Comparison of ENCODE assay signal across 1 cellular context in genomic region chr20:16317445-16318362, GRCh38.
TF ChIP-seq lines count a peak whose summit lies in the region.

No MANE protein-coding gene starts in this region.

TF ChIP-seq in GM12878, 131 proteins besides CTCF, POLR2A, EP300 and RAD21 (continued from another document and continues in another):
- no peak for TF ChIP-seq ZNF687 (IDR thresholded peaks at IDR 0.05)
- no peak for TF ChIP-seq RELA (IDR thresholded peaks at IDR 0.05; ENCODE audit: borderline replicate concordance, partially characterized antibody)
- no peak for TF ChIP-seq ZBTB40 (IDR thresholded peaks at IDR 0.05; ENCODE audit: borderline replicate concordance)
- TF ChIP-seq ESRRA (IDR thresholded peaks at IDR 0.05; ENCODE audit: low read length), result no peak
- peak; percentile 22; the same call in 1 of the 2 replicates for TF ChIP-seq CBFB (IDR thresholded peaks at IDR 0.05; ENCODE audit: low read depth)
- no peak for TF ChIP-seq LARP7 (IDR thresholded peaks at IDR 0.05)
- peak; percentile 79; the same call in 1 of the 2 replicates for TF ChIP-seq BCL11A (IDR thresholded peaks at IDR 0.05; ENCODE audit: low read depth, low read length)
- no peak for TF ChIP-seq SMAD1 (IDR thresholded peaks at IDR 0.05; ENCODE audit: low read depth, partially characterized antibody)
- TF ChIP-seq RFX5 (IDR thresholded peaks at IDR 0.05; ENCODE audit: low read depth, low read length), result no peak
- no peak for TF ChIP-seq ZNF384 (IDR thresholded peaks at IDR 0.05; ENCODE audit: borderline replicate concordance, low read depth, low read length)
- TF ChIP-seq RB1 (IDR thresholded peaks at IDR 0.05; ENCODE audit: borderline replicate concordance), result no peak
- no peak for TF ChIP-seq CBX3 (IDR thresholded peaks at IDR 0.05; ENCODE audit: borderline replicate concordance, low read depth)
- no peak for TF ChIP-seq CBX5 (IDR thresholded peaks at IDR 0.05; ENCODE audit: low read depth)
- TF ChIP-seq SMC3 (IDR thresholded peaks at IDR 0.05; ENCODE audit: borderline replicate concordance, low read length), result peak; percentile 4; the same call in 1 of the 2 replicates
- no peak for TF ChIP-seq SUPT20H (IDR thresholded peaks at IDR 0.05; ENCODE audit: borderline replicate concordance, control insufficient read depth, low read depth, low read length)
- TF ChIP-seq STAT1 (conservative IDR thresholded peaks at IDR 0.05), result no peak
- TF ChIP-seq FOS (IDR thresholded peaks at IDR 0.05; ENCODE audit: borderline replicate concordance, extremely low read depth, insufficient read length), result no peak
- no peak for TF ChIP-seq POLR2AphosphoS2 (IDR thresholded peaks at IDR 0.05; ENCODE audit: low read depth, low read length)
- peak; percentile 28 for TF ChIP-seq CUX1 (IDR thresholded peaks at IDR 0.05; ENCODE audit: insufficient replicate concordance, low read depth, low read length)
- no peak for TF ChIP-seq TCF3 (IDR thresholded peaks at IDR 0.05; ENCODE audit: borderline replicate concordance, insufficient read depth, low read depth, low read length)
- no peak for TF ChIP-seq KAT2A (conservative IDR thresholded peaks at IDR 0.05; ENCODE audit: control insufficient read depth, low read depth, low read length)
- TF ChIP-seq IKZF2 (IDR thresholded peaks at IDR 0.05), result peak; percentile 90 to 96
- no peak for TF ChIP-seq BACH1 (IDR thresholded peaks at IDR 0.05; ENCODE audit: borderline replicate concordance)
- no peak for TF ChIP-seq USF2 (IDR thresholded peaks at IDR 0.05; ENCODE audit: borderline replicate concordance, low read depth, low read length)
- no peak for TF ChIP-seq PRDM15 (CRISPR knock-in tag; IDR thresholded peaks at IDR 0.05)
- peak; percentile 15; the same call in 1 of the 3 replicates for TF ChIP-seq POU2F2 (IDR thresholded peaks at IDR 0.05; ENCODE audit: borderline replicate concordance, low read depth, low read length)
- no peak for TF ChIP-seq JUNB (IDR thresholded peaks at IDR 0.05)
- TF ChIP-seq MTA3 (IDR thresholded peaks at IDR 0.05; ENCODE audit: borderline replicate concordance, low read length), result no peak
- TF ChIP-seq ELK1 (IDR thresholded peaks at IDR 0.05; ENCODE audit: low read depth, low read length), result no peak
- no peak for TF ChIP-seq E2F4 (IDR thresholded peaks at IDR 0.05; ENCODE audit: low read depth, low read length)
- TF ChIP-seq HDAC2 (IDR thresholded peaks at IDR 0.05), result no peak
- TF ChIP-seq MYC (IDR thresholded peaks at IDR 0.05; ENCODE audit: insufficient read depth, insufficient read length, insufficient replicate concordance, low read length, severe bottlenecking), result no peak
- no peak for TF ChIP-seq IRF3 (IDR thresholded peaks at IDR 0.05)
- no peak for TF ChIP-seq BCL3 (IDR thresholded peaks at IDR 0.05; ENCODE audit: borderline replicate concordance, insufficient read depth, low read depth, low read length, poor library complexity, severe bottlenecking)
